19 cellular contexts compared by ENCODE assay signal in genomic region chr12:4012977-4013968, GRCh38.
A peak's percentile ranks its signal among the peaks of the same experiment; 100 is the strongest.
DNase-seq lines count a peak whose midpoint lies in the region; ATAC-seq, FAIRE-seq and TF ChIP-seq lines count a peak whose summit lies in the region.
"Had no signal": no experiment of that assay in that cellular context is flagged by ENCODE, and none has a peak within 500 bp of the region (broad histone marks: within the 10 kb centered on the region; RNA-seq: fewer than 3 reads in every experiment).

No MANE protein-coding gene starts in this region.

- peaks cover 6 to 25% of the 10 kb centered on the region in 2 donors for H3K4me1 ChIP-seq in kidney (ENCODE audit: control insufficient read depth in 1 of 2, insufficient read depth in 1 of 2, low read depth in 1 of 2, low read length in 2 of 2)
- H3K4me1 ChIP-seq: left ventricle myocardium inferior had no signal

- H3K27me3 Mint-ChIP-seq in T-helper 17 cell: peaks cover 7% of the 10 kb centered on the region
- H3K27me3 Mint-ChIP-seq in nephron progenitor cell (ENCODE audit: low read depth, poor library complexity): peaks cover 22% of the 10 kb centered on the region
- no peaks in the 10 kb centered on the region for H3K27me3 Mint-ChIP-seq in natural killer cell (ENCODE audit: low read depth in 2 of 2)
- H3K27me3 Mint-ChIP-seq: activated B cell treated with CpG ODN at 0.5 μM for 24 hours had no signal

- H3K9me3 ChIP-seq in T-helper 17 cell (ENCODE audit: control insufficient read depth, low read length, poor library complexity, severe bottlenecking) (no peaks in the 10 kb centered on the region), kidney (ENCODE audit: control insufficient read depth in 1 of 2, low read length in 2 of 2) (no peaks in the 10 kb centered on the region)
- H3K9me3 ChIP-seq: left ventricle myocardium inferior, transverse colon had no signal

- H3K9me3 Mint-ChIP-seq in nephron progenitor cell: no peaks in the 10 kb centered on the region
- H3K9me3 Mint-ChIP-seq in natural killer cell: no peaks in the 10 kb centered on the region
- H3K9me3 Mint-ChIP-seq: activated B cell treated with CpG ODN at 0.5 μM for 24 hours; activated naive CD8-positive, alpha-beta T cell treated with anti-CD3 and anti-CD28 coated beads, Interleukin-2, amount 10 ng/mL, durations not matched to agents 7 days and 5 days had no signal

- H3K4me1 Mint-ChIP-seq in T-helper 17 cell (peaks cover 2% of the 10 kb centered on the region), nephron progenitor cell (peaks cover 70% of the 10 kb centered on the region), natural killer cell (no peaks in the 10 kb centered on the region)
- H3K4me1 Mint-ChIP-seq: activated B cell treated with CpG ODN at 0.5 μM for 24 hours; activated naive CD8-positive, alpha-beta T cell treated with anti-CD3 and anti-CD28 coated beads, Interleukin-2, amount 10 ng/mL, durations not matched to agents 7 days and 5 days had no signal

- H3K9ac ChIP-seq in kidney (ENCODE audit: low read length in 2 of 2): no peak overlapping the region

- no peak for FAIRE-seq in kidney (lab: Jason Lieb, UNC)
- FAIRE-seq: D721Med had no signal

- in situ Hi-C loops in ACHN (cut with HindIII; ENCODE audit: low pct_ligation_motif_present, low pct_unique_long_range_greater_than_20kb, low sequenced_read_pairs): no loop called here

- H3K27ac ChIP-seq in kidney (ENCODE audit: low read depth in 2 of 2, low read length in 2 of 2): peak overlapping the region; percentile 51 to 74
- H3K27ac ChIP-seq: left ventricle myocardium inferior, transverse colon had no signal

- no peak for ATAC-seq in T-helper 17 cell
- ATAC-seq in HG03280 (IDR thresholded peaks at IDR 0.05; ENCODE audit: unreplicated experiment): no peak
- no peak for ATAC-seq in natural killer cell
- ATAC-seq in GM18861 (IDR thresholded peaks at IDR 0.05; ENCODE audit: unreplicated experiment): no peak

- H3K36me3 Mint-ChIP-seq in T-helper 17 cell (ENCODE audit: low read depth): no peaks in the 10 kb centered on the region
- H3K36me3 Mint-ChIP-seq in nephron progenitor cell (ENCODE audit: low read depth): no peaks in the 10 kb centered on the region
- H3K36me3 Mint-ChIP-seq in natural killer cell: no peaks in the 10 kb centered on the region
- H3K36me3 Mint-ChIP-seq: activated naive CD8-positive, alpha-beta T cell treated with anti-CD3 and anti-CD28 coated beads, Interleukin-2, amount 10 ng/mL, durations not matched to agents 7 days and 5 days had no signal

- no peaks in the 10 kb centered on the region for H3K36me3 ChIP-seq in kidney (ENCODE audit: control insufficient read depth in 1 of 2, insufficient read depth in 2 of 2, low read length in 2 of 2)
- H3K36me3 ChIP-seq: left ventricle myocardium inferior, transverse colon had no signal

- peak overlapping the region; percentile 60 for H3K27ac Mint-ChIP-seq in T-helper 17 cell
- peak overlapping the region; percentile 4 for H3K27ac Mint-ChIP-seq in nephron progenitor cell
- no peak overlapping the region for H3K27ac Mint-ChIP-seq in natural killer cell
- H3K27ac Mint-ChIP-seq: activated B cell treated with CpG ODN at 0.5 μM for 24 hours; activated naive CD8-positive, alpha-beta T cell treated with anti-CD3 and anti-CD28 coated beads, Interleukin-2, amount 10 ng/mL, durations not matched to agents 7 days and 5 days had no signal

- peak overlapping the region in 1 of 2 donors; percentile 5 for H3K4me3 ChIP-seq in kidney (ENCODE audit: low read length in 2 of 2)
- H3K4me3 ChIP-seq: left ventricle myocardium inferior, transverse colon had no signal

- no peak overlapping the region for H3K4me3 Mint-ChIP-seq in T-helper 17 cell
- H3K4me3 Mint-ChIP-seq in nephron progenitor cell: no peak overlapping the region
- no peak overlapping the region for H3K4me3 Mint-ChIP-seq in natural killer cell
- H3K4me3 Mint-ChIP-seq: activated B cell treated with CpG ODN at 0.5 μM for 24 hours; activated naive CD8-positive, alpha-beta T cell treated with anti-CD3 and anti-CD28 coated beads, Interleukin-2, amount 10 ng/mL, durations not matched to agents 7 days and 5 days had no signal

- TF ChIP-seq CTCF in kidney (IDR thresholded peaks at IDR 0.05; ENCODE audit: borderline replicate concordance, extremely low read depth, insufficient read depth) (no peak), nephron progenitor cell (IDR thresholded peaks at IDR 0.05) (no peak), natural killer cell (IDR thresholded peaks at IDR 0.05) (no peak)

- intact Hi-C loops in kidney (cut with DNase I) (no loop called here), natural killer cell (cut with micrococcal nuclease) (no loop called here)

- DNase-seq in ACHN: peak; percentile 97
- DNase-seq in T-helper 17 cell: no peak
- peak; percentile 77 for DNase-seq in kidney
- no peak for DNase-seq in nephron progenitor cell
- DNase-seq in NCI-H2227 (lab: John Stamatoyannopoulos, UW; ENCODE audit: unreplicated experiment): no peak
- DNase-seq in natural killer cell: no peak
- DNase-seq: activated B cell treated with CpG ODN at 0.5 μM for 24 hours; activated CD4-positive, alpha-beta T cell treated with anti-CD3 and anti-CD28 coated beads, Interleukin-2, amount 50 U/mL, for 4 hours; activated naive CD8-positive, alpha-beta T cell treated with anti-CD3 and anti-CD28 coated beads, Interleukin-2, amount 10 ng/mL, durations not matched to agents 7 days and 5 days; GOT3; left ventricle myocardium inferior; NCI-H1417 treated with DMSO at 0.1 percent for 48 hours; NCI-H524 treated with DMSO at 0.1 percent for 48 hours; stimulated activated CD4-positive, alpha-beta T cell treated with anti-CD3 and anti-CD28 coated beads, Interleukin-2, amount 100 ng/mL, for 48 hours; stimulated activated naive CD4-positive, alpha-beta T cell; transverse colon had no signal

Comparison
In these comparisons a context has a peak if more than half of its experiments do, and no peak if none do; other contexts are left out.
1. DNase-seq: peak in ACHN (single experiment) and kidney (single experiment); none in T-helper 17 cell (0 of 3), nephron progenitor cell (single experiment), NCI-H2227 (single experiment) and natural killer cell (single experiment).
2. H3K27ac Mint-ChIP-seq: peak in T-helper 17 cell (single experiment) and nephron progenitor cell (single experiment); none in natural killer cell (0 of 2).